8 cellular contexts compared by ENCODE assay signal in the genomic region with DNA sequence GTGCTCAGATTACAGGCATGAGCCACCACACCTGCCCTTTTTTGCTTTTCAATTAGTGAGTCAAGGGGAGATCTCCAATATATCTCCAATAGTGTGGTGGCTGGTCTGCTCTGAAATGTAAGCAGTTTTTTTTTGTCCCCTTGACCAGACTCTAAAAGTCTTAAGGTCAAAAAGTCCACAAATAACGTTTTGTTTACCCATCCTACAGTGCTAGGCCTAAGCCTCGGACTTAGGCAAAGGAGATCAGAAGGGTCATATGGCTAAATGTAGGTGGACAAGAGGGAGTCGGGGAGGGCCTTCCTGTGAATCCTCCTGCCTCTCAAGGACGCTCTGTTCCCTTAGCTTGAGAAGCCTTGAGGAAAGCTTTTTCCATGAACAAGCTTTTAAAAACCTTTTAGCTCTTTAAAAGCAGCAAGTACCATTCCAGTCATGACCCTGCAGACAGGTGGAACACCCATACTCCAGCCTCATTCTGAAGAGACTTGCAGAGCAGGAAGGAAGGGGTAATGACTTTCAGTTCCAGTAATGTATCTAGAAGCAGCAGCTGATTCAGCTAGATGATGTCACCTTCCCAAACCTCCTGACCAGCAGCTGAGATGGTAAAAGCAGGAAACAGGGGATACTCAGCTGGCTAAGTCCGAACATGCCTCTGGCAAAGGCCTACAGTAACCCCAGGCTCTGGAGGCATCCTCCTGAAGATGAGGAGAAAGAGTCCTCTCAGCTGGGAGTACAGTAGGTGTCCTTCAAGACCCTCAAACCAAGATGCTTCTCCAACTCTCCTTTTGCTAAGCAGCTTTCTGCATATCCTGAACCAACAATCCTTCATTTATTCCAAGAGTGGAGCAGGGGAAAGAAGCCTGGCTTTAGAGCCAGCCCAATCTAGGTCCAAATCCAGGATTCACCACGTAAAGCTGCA. TPM values are rescaled to one million over a fixed set of nuclear protein-coding genes. Genes with fewer than 3 reads are reported as not detected.
DNase-seq lines count a peak whose midpoint lies in the region; ATAC-seq, FAIRE-seq and TF ChIP-seq lines count a peak whose summit lies in the region.

No MANE protein-coding gene starts in this region.

- peaks cover 91% of the 10 kb centered on the region for H3K79me2 ChIP-seq in keratinocyte (ENCODE audit: control insufficient read depth, insufficient read depth, low read length)

- peaks cover 36 to 45% of the 10 kb centered on the region in 2 donors for H3K36me3 Mint-ChIP-seq in CD14-positive monocyte
- H3K36me3 Mint-ChIP-seq in stimulated activated memory B cell treated with anti-CD40 and anti-IgM and Interleukin-4, amounts not matched to agents 10 μg/mL and 1 μg/mL and 100 μg/mL, for 72 hours = peaks cover 66% of the 10 kb centered on the region

- H3K27me3 ChIP-seq in body of pancreas (no peaks in the 10 kb centered on the region), keratinocyte (ENCODE audit: control insufficient read depth, extremely low read depth, insufficient read depth, low read length) (no peaks in the 10 kb centered on the region)

- peak overlapping the region; percentile 58 for H3K4me2 ChIP-seq in keratinocyte (ENCODE audit: control insufficient read depth, extremely low read depth, insufficient read depth, low read depth, low read length)

- H3K27ac Mint-ChIP-seq in CD14-positive monocyte = peak overlapping the region; percentile 46 to 90 (median 73)
- peak overlapping the region; percentile 75 for H3K27ac Mint-ChIP-seq in stimulated activated memory B cell treated with anti-CD40 and anti-IgM and Interleukin-4, amounts not matched to agents 10 μg/mL and 1 μg/mL and 100 μg/mL, for 72 hours

- peak; percentile 82 for FAIRE-seq in keratinocyte (lab: Jason Lieb, UNC)

- H3K4me1 ChIP-seq in body of pancreas (peaks cover 83% of the 10 kb centered on the region), keratinocyte (ENCODE audit: control insufficient read depth, extremely low read depth, insufficient read depth, low read length) (peaks cover 43% of the 10 kb centered on the region)

- peaks cover 35% of the 10 kb centered on the region for H3K4me1 Mint-ChIP-seq in CD14-positive monocyte
- H3K4me1 Mint-ChIP-seq in stimulated activated memory B cell treated with anti-CD40 and anti-IgM and Interleukin-4, amounts not matched to agents 10 μg/mL and 1 μg/mL and 100 μg/mL, for 72 hours = peaks cover 62% of the 10 kb centered on the region

- WGBS in body of pancreas, 2 donors = 55 to 59% methylated on average over 6 of the region's 6 CpGs

- no peak overlapping the region for H2AFZ ChIP-seq in keratinocyte (ENCODE audit: control insufficient read depth, low read length)

- no peak for TF ChIP-seq CTCF in CD14-positive monocyte (IDR thresholded peaks at IDR 0.05)
- TF ChIP-seq CTCF in body of pancreas (IDR thresholded peaks at IDR 0.05) = no peak
- TF ChIP-seq CTCF in keratinocyte (optimal IDR thresholded peaks at IDR 0.05 in 1 of 3, IDR thresholded peaks at IDR 0.05 in 1 of 3, conservative IDR thresholded peaks at IDR 0.05 in 1 of 3; ENCODE audit: extremely low read depth in 1 of 3, insufficient read depth in 2 of 3, low read length in 3 of 3) = no peak

- H3K4me3 Mint-ChIP-seq in CD14-positive monocyte = peak overlapping the region in 1 of 2 donors; percentile 35
- peak overlapping the region; percentile 58 for H3K4me3 Mint-ChIP-seq in stimulated activated memory B cell treated with anti-CD40 and anti-IgM and Interleukin-4, amounts not matched to agents 10 μg/mL and 1 μg/mL and 100 μg/mL, for 72 hours

- dilution Hi-C loops in keratinocyte (cut with MboI; ENCODE audit: extremely low pct_ligation_motif_present, low sequenced_read_pairs) = no loop called here

- peak; percentile 94 for ATAC-seq in GM18867 (IDR thresholded peaks at IDR 0.05; ENCODE audit: unreplicated experiment)
- ATAC-seq in HG03045 (IDR thresholded peaks at IDR 0.05; ENCODE audit: unreplicated experiment) = peak; percentile 86
- peak; percentile 90 for ATAC-seq in body of pancreas
- ATAC-seq in stimulated activated memory B cell treated with anti-CD40 and anti-IgM and Interleukin-4, amounts not matched to agents 10 μg/mL and 1 μg/mL and 100 μg/mL, for 72 hours = peak; percentile 87

- H3K27ac ChIP-seq in body of pancreas (peak overlapping the region; percentile 74 to 94 (median 80)), keratinocyte (ENCODE audit: control insufficient read depth, insufficient read depth, low read length) (peak overlapping the region; percentile 70)

- peaks cover 0 to 1% (median 0%) of the 10 kb centered on the region in 3 donors for H3K27me3 Mint-ChIP-seq in CD14-positive monocyte (ENCODE audit: low read depth in 3 of 3)
- no peaks in the 10 kb centered on the region for H3K27me3 Mint-ChIP-seq in stimulated activated memory B cell treated with anti-CD40 and anti-IgM and Interleukin-4, amounts not matched to agents 10 μg/mL and 1 μg/mL and 100 μg/mL, for 72 hours

- no peak overlapping the region for H3K4me3 ChIP-seq in body of pancreas
- H3K4me3 ChIP-seq in keratinocyte (ENCODE audit: control insufficient read depth in 2 of 3, extremely low read depth in 1 of 3, insufficient read depth in 2 of 3, low read depth in 1 of 3, low read length in 3 of 3) = peak overlapping the region in 1 of 3 experiments; percentile 28

- H3K36me3 ChIP-seq in body of pancreas (replicated peaks in 1 of 2; ENCODE audit: insufficient read depth in 1 of 2, low read depth in 2 of 2) (no peaks in the 10 kb centered on the region), keratinocyte (ENCODE audit: control insufficient read depth in 2 of 2, extremely low read depth in 1 of 2, insufficient read depth in 2 of 2, low read length in 2 of 2) (peaks cover 12 to 53% of the 10 kb centered on the region in 2 experiments)

- H3K9me3 ChIP-seq in body of pancreas (no peaks in the 10 kb centered on the region), keratinocyte (ENCODE audit: control insufficient read depth, low read depth, low read length) (no peaks in the 10 kb centered on the region)

- H3K9ac ChIP-seq in keratinocyte (ENCODE audit: control insufficient read depth, extremely low read depth, insufficient read depth, low read length) = peak overlapping the region; percentile 38

- peaks cover 2% of the 10 kb centered on the region for H3K9me1 ChIP-seq in keratinocyte (ENCODE audit: control insufficient read depth, extremely low read depth, insufficient read depth, low read length)

- no peaks in the 10 kb centered on the region for H4K20me1 ChIP-seq in keratinocyte (ENCODE audit: control insufficient read depth, extremely low read depth, insufficient read depth, low read length)

- DNase-seq in CD14-positive monocyte (ENCODE audit: low spot score) (peak; percentile 76), NCI-H774 (lab: John Stamatoyannopoulos, UW) (peak; percentile 80), body of pancreas (peak; percentile 58 to 88 (median 74)), keratinocyte (ENCODE audit: low read depth, low spot score) (no peak)
- no peak for DNase-seq in stimulated activated CD4-positive, alpha-beta T cell treated with anti-CD3 and anti-CD28 coated beads, Interleukin-4, amount 100 ng/mL, for 1 hour

- no peaks in the 10 kb centered on the region for H3K9me3 Mint-ChIP-seq in CD14-positive monocyte
- H3K9me3 Mint-ChIP-seq in stimulated activated memory B cell treated with anti-CD40 and anti-IgM and Interleukin-4, amounts not matched to agents 10 μg/mL and 1 μg/mL and 100 μg/mL, for 72 hours = no peaks in the 10 kb centered on the region

- peak in 2 of 3 donors; percentile 50 for TF ChIP-seq POLR2A in body of pancreas (IDR thresholded peaks at IDR 0.05)

- intact Hi-C loops in CD14-positive monocyte (cut with micrococcal nuclease) (no loop called here), body of pancreas (cut with DNase I) (no loop called here)

RNA-seq across cellular contexts. Expression of gene BCL2L1, which starts 23.6 kb away (rescaled TPM):
- polyA plus RNA-seq in CD14-positive monocyte (10 to 100 TPM; 12.4 to 14.3 TPM), keratinocyte (90.0 to 142 TPM (median 109 TPM) in 3 replicates)
- total RNA-seq in body of pancreas = 100 to 1,000 TPM in 1 of 2 donors, 10 to 100 TPM in 1; 96.2 to 103 TPM
- polyA plus RNA-seq in keratinocyte (2011; ENCODE audit: low read depth) = 197 TPM
- 118 and 127 TPM in 2 replicates for polyA plus RNA-seq in keratinocyte (2011; cell fraction: cytosol; rRNA removed)
- polyA plus RNA-seq in keratinocyte (2011; cell fraction: nucleus; rRNA removed) = 135 and 145 TPM in 2 replicates
- 123 and 151 TPM in 2 replicates for polyA plus RNA-seq in keratinocyte (2012; ENCODE audit: low replicate concordance)
- polyA minus RNA-seq in keratinocyte = 66.2 to 107 TPM (median 79.9 TPM) in 3 replicates
- polyA minus RNA-seq in keratinocyte (2011; cell fraction: cytosol; rRNA and poly(A)+ RNA removed) = 90.0 TPM
- polyA minus RNA-seq in keratinocyte (2011; cell fraction: nucleus; rRNA and poly(A)+ RNA removed) = 68.3 and 89.0 TPM in 2 replicates

RNA-seq across cellular contexts. Expression of gene TPX2, which starts 40.0 kb away (rescaled TPM):
- polyA plus RNA-seq in CD14-positive monocyte (under 1 TPM in 1 of 2 donors, not detected in 1; 0.06 TPM), keratinocyte (7.1 to 32.5 TPM (median 31.5 TPM) in 3 replicates)
- total RNA-seq in body of pancreas = not detected
- polyA plus RNA-seq in keratinocyte (2011; ENCODE audit: low read depth) = 1.6 TPM
- 10.2 and 15.7 TPM in 2 replicates for polyA plus RNA-seq in keratinocyte (2011; cell fraction: cytosol; rRNA removed)
- 12.1 and 13.8 TPM in 2 replicates for polyA plus RNA-seq in keratinocyte (2011; cell fraction: nucleus; rRNA removed)
- 1.7 and 36.0 TPM in 2 replicates for polyA plus RNA-seq in keratinocyte (2012; ENCODE audit: low replicate concordance)
- 6.0 to 27.2 TPM (median 17.3 TPM) in 3 replicates for polyA minus RNA-seq in keratinocyte
- polyA minus RNA-seq in keratinocyte (2011; cell fraction: cytosol; rRNA and poly(A)+ RNA removed) = 8.2 TPM
- polyA minus RNA-seq in keratinocyte (2011; cell fraction: nucleus; rRNA and poly(A)+ RNA removed) = 5.5 and 10.5 TPM in 2 replicates

Comparison
In these comparisons a context has a peak if more than half of its experiments do, and no peak if none do; other contexts are left out.
1. DNase-seq: peak in CD14-positive monocyte (single experiment), NCI-H774 (single experiment) and body of pancreas (4 of 4); none in keratinocyte (single experiment) and stimulated activated CD4-positive, alpha-beta T cell treated with anti-CD3 and anti-CD28 coated beads, Interleukin-4, amount 100 ng/mL, for 1 hour (single experiment).
2. Peak in every context shown above with its lines, with median percentiles within 50 percentile points of each other: ATAC-seq.